Comparison of ENCODE assay signal across 1 cellular context in the genomic region with DNA sequence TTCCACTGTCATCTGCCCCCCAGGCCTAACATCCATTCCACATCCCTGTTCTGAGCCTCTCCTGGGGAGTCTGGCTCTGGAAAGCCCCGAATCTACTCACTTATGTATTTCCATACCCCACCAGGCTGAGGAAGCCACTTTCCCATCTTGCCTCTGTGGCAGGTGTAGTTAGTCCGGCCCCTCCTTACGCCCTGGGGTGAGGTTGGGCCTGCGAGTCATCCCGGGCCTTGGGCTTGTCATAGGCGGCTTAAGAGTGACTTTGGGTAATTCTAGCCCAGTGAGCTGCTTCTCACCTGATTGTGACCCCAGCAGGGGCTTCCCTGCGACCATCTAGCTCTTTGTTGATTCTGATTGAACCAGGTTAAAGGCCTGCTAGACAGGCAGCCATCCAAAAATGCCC.
TF ChIP-seq lines count a peak whose summit lies in the region.

No MANE protein-coding gene starts in this region.

TF ChIP-seq in IMR-90, 13 proteins besides CTCF, POLR2A, EP300 and RAD21 (continued from another document):
- TF ChIP-seq, protein P1, sequence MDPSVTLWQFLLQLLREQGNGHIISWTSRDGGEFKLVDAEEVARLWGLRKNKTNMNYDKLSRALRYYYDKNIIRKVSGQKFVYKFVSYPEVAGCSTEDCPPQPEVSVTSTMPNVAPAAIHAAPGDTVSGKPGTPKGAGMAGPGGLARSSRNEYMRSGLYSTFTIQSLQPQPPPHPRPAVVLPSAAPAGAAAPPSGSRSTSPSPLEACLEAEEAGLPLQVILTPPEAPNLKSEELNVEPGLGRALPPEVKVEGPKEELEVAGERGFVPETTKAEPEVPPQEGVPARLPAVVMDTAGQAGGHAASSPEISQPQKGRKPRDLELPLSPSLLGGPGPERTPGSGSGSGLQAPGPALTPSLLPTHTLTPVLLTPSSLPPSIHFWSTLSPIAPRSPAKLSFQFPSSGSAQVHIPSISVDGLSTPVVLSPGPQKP (IDR thresholded peaks at IDR 0.05; ENCODE audit: borderline replicate concordance, low read depth, low read length): no peak
- no peak for TF ChIP-seq FOS (IDR thresholded peaks at IDR 0.05; ENCODE audit: low read depth, low read length)
- TF ChIP-seq CEBPB (IDR thresholded peaks at IDR 0.05; ENCODE audit: low read depth, low read length): no peak
- TF ChIP-seq MXI1 (IDR thresholded peaks at IDR 0.05; ENCODE audit: borderline replicate concordance, low read depth, low read length): no peak
- no peak for TF ChIP-seq BHLHE40 (IDR thresholded peaks at IDR 0.05; ENCODE audit: low read depth, low read length)
- no peak for TF ChIP-seq SMC3 (IDR thresholded peaks at IDR 0.05; ENCODE audit: low read depth, low read length)
- no peak for TF ChIP-seq RCOR1 (IDR thresholded peaks at IDR 0.05; ENCODE audit: insufficient replicate concordance, low read length)
- TF ChIP-seq CHD1 (IDR thresholded peaks at IDR 0.05; ENCODE audit: low read depth, low read length): no peak
- no peak for TF ChIP-seq MAFK (IDR thresholded peaks at IDR 0.05; ENCODE audit: low read depth, low read length)
- TF ChIP-seq RFX5 (IDR thresholded peaks at IDR 0.05; ENCODE audit: low read depth, low read length): no peak
- TF ChIP-seq, protein P2, sequence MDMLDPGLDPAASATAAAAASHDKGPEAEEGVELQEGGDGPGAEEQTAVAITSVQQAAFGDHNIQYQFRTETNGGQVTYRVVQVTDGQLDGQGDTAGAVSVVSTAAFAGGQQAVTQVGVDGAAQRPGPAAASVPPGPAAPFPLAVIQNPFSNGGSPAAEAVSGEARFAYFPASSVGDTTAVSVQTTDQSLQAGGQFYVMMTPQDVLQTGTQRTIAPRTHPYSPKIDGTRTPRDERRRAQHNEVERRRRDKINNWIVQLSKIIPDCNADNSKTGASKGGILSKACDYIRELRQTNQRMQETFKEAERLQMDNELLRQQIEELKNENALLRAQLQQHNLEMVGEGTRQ (IDR thresholded peaks at IDR 0.05; ENCODE audit: low read depth, low read length): no peak
- no peak for TF ChIP-seq NFE2L2 (IDR thresholded peaks at IDR 0.05; ENCODE audit: low read depth, low read length)
TF ChIP-seq in IMR-90: peak in this region for 0.
